ENCODE assay signal across 15 cellular contexts in the genomic region with DNA sequence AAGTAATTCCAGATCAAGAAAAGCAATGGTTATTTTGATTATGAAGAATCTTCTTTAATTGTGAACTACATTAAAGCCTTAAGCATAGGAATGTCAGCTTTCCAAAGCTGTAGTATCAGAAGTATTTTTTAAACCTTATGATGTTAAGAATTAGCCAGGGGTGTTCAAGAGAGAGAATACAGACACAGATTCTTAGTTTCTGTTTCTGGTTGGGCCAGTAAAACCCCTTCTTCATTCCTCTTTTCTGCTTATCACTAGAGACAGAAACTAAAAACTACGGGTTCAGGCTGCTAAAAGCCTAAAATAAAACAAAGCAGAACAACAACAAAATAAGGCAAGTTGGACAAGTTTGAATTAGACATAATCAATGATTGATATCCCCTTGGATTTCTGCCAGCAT. TPM values are rescaled to one million over a fixed set of nuclear protein-coding genes. Genes with fewer than 3 reads are reported as not detected.
DNase-seq lines count a peak whose midpoint lies in the region; ATAC-seq, FAIRE-seq and TF ChIP-seq lines count a peak whose summit lies in the region.
"Had no signal": no experiment of that assay in that cellular context is flagged by ENCODE, and none has a peak within 500 bp of the region (broad histone marks: within the 10 kb centered on the region; RNA-seq: fewer than 3 reads in every experiment).

No MANE protein-coding gene starts in this region.

- CTCF ChIA-PET in GM12878 (lab: Yijun Ruan, JAX) = interaction anchor here (1.5 kb wide), 1 partner anchor 27 kb away, joined by 3 read pairs; no protein-coding TSS in a partner anchor

- peaks cover 67% of the 10 kb centered on the region for H3K36me3 Mint-ChIP-seq in type B pancreatic cell

- 14% methylated on average over 1 of the region's 1 CpG for WGBS in GM12878 (ENCODE audit: insufficient coverage, insufficient replicate concordance, low lambda C conversion rate, missing lambda C conversion rate)

- BruUV-seq in GM12878 (replicated peaks; lab: Mats Ljungman, UMichigan) = no TSS peak

- POLR2A ChIA-PET in GM12878 (lab: Charles Lee) = no interaction called here

- H3K4me1 ChIP-seq in GM12878 (ENCODE audit: control insufficient read depth, insufficient read depth, low read length) = peaks cover 9% of the 10 kb centered on the region

- H3K4me3 Mint-ChIP-seq in type B pancreatic cell = no peak overlapping the region
- H3K4me3 Mint-ChIP-seq: B cell; CD4-positive, alpha-beta T cell had no signal

- peak overlapping the region; percentile 75 for H3K4me2 ChIP-seq in GM12878 (ENCODE audit: control insufficient read depth, insufficient read depth)

- no peak for TF ChIP-seq POLR2A in GM12878 (IDR thresholded peaks at IDR 0.05; ENCODE audit: low read depth, low read length)

- H3K27me3 Mint-ChIP-seq in type B pancreatic cell = no peaks in the 10 kb centered on the region
- H3K27me3 Mint-ChIP-seq: B cell; CD4-positive, alpha-beta T cell had no signal

- RAD21 ChIA-PET in GM12878 (lab: Charles Lee; ENCODE audit: unreplicated experiment) = no interaction called here

- peak overlapping the region; percentile 53 for H3K27ac ChIP-seq in GM12878 (ENCODE audit: control insufficient read depth, insufficient read depth)

- H2AFZ ChIP-seq in GM12878 (ENCODE audit: control insufficient read depth, low read depth, low read length) = peak overlapping the region; percentile 59; the same call in 1 of the 2 replicates

- intact Hi-C loops in GM12878 (cut with micrococcal nuclease; ENCODE audit: unreplicated experiment) = no loop called here
- intact Hi-C loops in posterior cingulate gyrus (cut with DNase I) = no loop called here

- TF ChIP-seq RAD21 in GM12878 (IDR thresholded peaks at IDR 0.05; ENCODE audit: insufficient read depth, low read depth, low read length) = no peak

- H3K9ac ChIP-seq in GM12878 (ENCODE audit: control insufficient read depth, insufficient read depth, low read length) = peak overlapping the region; percentile 28; the same call in 1 of the 2 replicates

- ATAC-seq in GM12878 = peak; percentile 41; the same call in 1 of the 3 replicates
- ATAC-seq: HepG2 had no signal

- H3K36me3 ChIP-seq in GM12878 (ENCODE audit: control insufficient read depth in 2 of 2, insufficient read depth in 2 of 2, low read length in 1 of 2) = peaks cover 0 to 7% of the 10 kb centered on the region in 2 experiments; a peak in 1 of 4 replicates

- H4K20me1 ChIP-seq in GM12878 (ENCODE audit: control insufficient read depth, insufficient read depth) = no peaks in the 10 kb centered on the region

- SMC1A ChIA-PET in GM12878 (lab: Charles Lee; ENCODE audit: uncharacterized antibody, unreplicated experiment) = interaction anchor here (1.3 to 1.6 kb wide), 2 partner anchors 22 to 29 kb away, joined by 3 to 4 read pairs; no protein-coding TSS in a partner anchor

- H3K79me2 ChIP-seq in GM12878 (ENCODE audit: control insufficient read depth, insufficient read depth, low read length) = no peaks in the 10 kb centered on the region

- TF ChIP-seq CTCF in GM12878 (IDR thresholded peaks at IDR 0.05 in 2 of 3, conservative IDR thresholded peaks at IDR 0.05 in 1 of 3; ENCODE audit: control insufficient read depth in 2 of 3, extremely low read depth in 1 of 3, insufficient read depth in 1 of 3, low read depth in 3 of 3, low read length in 3 of 3) = no peak
- no peak for TF ChIP-seq CTCF in type B pancreatic cell (conservative IDR thresholded peaks at IDR 0.05)

- TF ChIP-seq EP300 in GM12878 (IDR thresholded peaks at IDR 0.05; ENCODE audit: borderline replicate concordance in 1 of 2, control insufficient read depth in 1 of 2, low read depth in 2 of 2, low read length in 2 of 2) = no peak

- no peak overlapping the region for H3K4me3 ChIP-seq in GM12878

- peaks cover 7% of the 10 kb centered on the region for H3K4me1 Mint-ChIP-seq in type B pancreatic cell (ENCODE audit: unreplicated experiment)
- H3K4me1 Mint-ChIP-seq: B cell had no signal

- H3K27me3 ChIP-seq in GM12878 (replicated peaks in 1 of 2; ENCODE audit: control insufficient read depth in 2 of 2, insufficient read depth in 2 of 2, low read length in 1 of 2) = no peaks in the 10 kb centered on the region

- DNase-seq in GM19239 (ENCODE audit: insufficient read length, low spot score) (peak; percentile 8), HTR-8/SVneo (ENCODE audit: insufficient read length, low spot score) (no peak), GM12878 (ENCODE audit: low read depth, low spot score) (peak; percentile 3), type B pancreatic cell (ENCODE audit: extremely low spot score, unreplicated experiment) (no peak), RKO (ENCODE audit: low spot score) (no peak), posterior cingulate gyrus (no peak), NOMO-1 (lab: John Stamatoyannopoulos, UW; ENCODE audit: unreplicated experiment in 2 of 2) (no peak)
- DNase-seq: C1 segment of cervical spinal cord; Calu3; CD4-positive, alpha-beta T cell; DMS 273 treated with DMSO at 0.1 percent for 48 hours had no signal

- peaks cover 3% of the 10 kb centered on the region for H3K9me3 ChIP-seq in GM12878 (replicated peaks; ENCODE audit: control insufficient read depth, insufficient read depth, low read length)

- peak overlapping the region; percentile 44 for H3K27ac Mint-ChIP-seq in type B pancreatic cell
- H3K27ac Mint-ChIP-seq: B cell; CD4-positive, alpha-beta T cell had no signal

- H3K9me3 Mint-ChIP-seq in type B pancreatic cell = peaks cover 13% of the 10 kb centered on the region

- in situ Hi-C loops in GM12878 (cut with MboI) = no loop called here

- FAIRE-seq in GM19239 (lab: Jason Lieb, UNC) = peak; percentile 84
- FAIRE-seq in HTR-8/SVneo (lab: Jason Lieb, UNC) = peak; percentile 88
- FAIRE-seq in GM12878 (lab: Jason Lieb, UNC) = peak; percentile 54
- FAIRE-seq: A204.1, H54, HepG2 had no signal

TF ChIP-seq in GM12878, 131 proteins besides CTCF, POLR2A, EP300 and RAD21 (continues in another document):
- no peak for TF ChIP-seq YBX1 (IDR thresholded peaks at IDR 0.05)
- TF ChIP-seq ZNF207 (IDR thresholded peaks at IDR 0.05; ENCODE audit: borderline replicate concordance) = no peak

RNA-seq across cellular contexts. Expression of a gene that starts 38.2 kb away (rescaled TPM):
- total RNA-seq in GM12878 (2013; cell fraction: nucleolus; rRNA removed) = 27.0 and 28.8 TPM in 2 replicates
- total RNA-seq in GM12878 (2014; rRNA removed) (11.2 and 11.9 TPM in 2 replicates), GM12878 (2014; rRNA removed; fragmentation: Illumina TruSeq; extraction: Trizol) (9.3 and 9.6 TPM in 2 replicates), GM12878 (2021) (8.2 and 8.9 TPM in 2 replicates), type B pancreatic cell (ENCODE audit: low replicate concordance) (29.9 and 36.9 TPM in 2 replicates)
- polyA plus RNA-seq in GM12878 (2011; ENCODE audit: low read depth) = 11.8 TPM
- polyA plus RNA-seq in GM12878 (2011; rRNA removed) (20.6 and 24.8 TPM in 2 replicates), GM12878 (2014; fragmentation: Illumina TruSeq; extraction: Trizol) (8.2 and 10.9 TPM in 2 replicates), GM12878 (2014; fragmentation: Nextera tagmentation; extraction: Ambion mirVana) (10 to 100 TPM; 15.8 to 18.1 TPM), GM12878 (2014; rRNA removed) (9.6 and 12.2 TPM in 2 replicates), GM12878 (2016; fragmentation: Nextera tagmentation; extraction: Ambion mirVana) (10 to 100 TPM; 18.9 to 22.4 TPM)
- 20.6 and 21.2 TPM in 2 replicates for polyA plus RNA-seq in GM12878 (2011; cell fraction: cytosol; rRNA removed)
- 25.3 and 28.3 TPM in 2 replicates for polyA plus RNA-seq in GM12878 (2011; cell fraction: nucleus; rRNA removed)
- 10.5 and 11.9 TPM in 2 replicates for polyA plus RNA-seq in GM12878 (2012)
- polyA minus RNA-seq in GM12878 (2011; rRNA and poly(A)+ RNA removed) = 6.8 and 7.8 TPM in 2 replicates
- polyA minus RNA-seq in GM12878 (2011; cell fraction: cytosol; rRNA and poly(A)+ RNA removed) = 2.8 and 6.4 TPM in 2 replicates
- 12.0 and 16.3 TPM in 2 replicates for polyA minus RNA-seq in GM12878 (2011; cell fraction: nucleus; rRNA and poly(A)+ RNA removed)

RNA-seq across cellular contexts. Expression of a gene that starts 42.0 kb away (rescaled TPM):
- 7.7 and 8.6 TPM in 2 replicates for total RNA-seq in GM12878 (2013; cell fraction: nucleolus; rRNA removed)
- total RNA-seq in GM12878 (2014; rRNA removed) (0.76 and 0.79 TPM in 2 replicates), GM12878 (2014; rRNA removed; fragmentation: Illumina TruSeq; extraction: Trizol) (0.60 and 0.76 TPM in 2 replicates), GM12878 (2021) (1.1 and 2.0 TPM in 2 replicates), type B pancreatic cell (ENCODE audit: low replicate concordance) (19.2 and 45.3 TPM in 2 replicates)
- 1.2 TPM for polyA plus RNA-seq in GM12878 (2011; ENCODE audit: low read depth)
- polyA plus RNA-seq in GM12878 (2011; rRNA removed) (1.9 and 2.6 TPM in 2 replicates), GM12878 (2014; fragmentation: Illumina TruSeq; extraction: Trizol) (1.4 TPM in 2 replicates), GM12878 (2014; fragmentation: Nextera tagmentation; extraction: Ambion mirVana) (under 1 TPM; 0.27 to 0.47 TPM), GM12878 (2014; rRNA removed) (0.56 and 1.3 TPM in 2 replicates), GM12878 (2016; fragmentation: Nextera tagmentation; extraction: Ambion mirVana) (under 1 TPM; 0.50 to 0.86 TPM)
- polyA plus RNA-seq in GM12878 (2011; cell fraction: cytosol; rRNA removed) = 2.4 and 2.5 TPM in 2 replicates
- polyA plus RNA-seq in GM12878 (2011; cell fraction: nucleus; rRNA removed) = 9.2 and 10.7 TPM in 2 replicates
- 1.5 and 2.0 TPM in 2 replicates for polyA plus RNA-seq in GM12878 (2012)
- 1.9 and 12.4 TPM in 2 replicates for polyA minus RNA-seq in GM12878 (2011; rRNA and poly(A)+ RNA removed)
- polyA minus RNA-seq in GM12878 (2011; cell fraction: cytosol; rRNA and poly(A)+ RNA removed) = 0.53 TPM in 1 of 2 replicates, not detected in the other
- polyA minus RNA-seq in GM12878 (2011; cell fraction: nucleus; rRNA and poly(A)+ RNA removed) = 1.8 and 3.6 TPM in 2 replicates

Comparison
In these comparisons a context has a peak if more than half of its experiments do, and no peak if none do; other contexts are left out.
1. DNase-seq: peak in GM19239 (single experiment) and GM12878 (single experiment); none in HTR-8/SVneo (single experiment), type B pancreatic cell (single experiment), RKO (single experiment), posterior cingulate gyrus (0 of 10) and NOMO-1 (0 of 2).